In genomic region chr4:94897023-94897422, GRCh38 we compare ENCODE assay signal across 1 cellular context.
TF ChIP-seq lines count a peak whose summit lies in the region.

No MANE protein-coding gene starts in this region.

TF ChIP-seq in K562, 482 proteins besides CTCF, POLR2A, EP300 and RAD21 (continued from another document):
- no peak for TF ChIP-seq ARID4B (CRISPR knock-in tag; IDR thresholded peaks at IDR 0.05)
- no peak for TF ChIP-seq MCM2 (IDR thresholded peaks at IDR 0.05; ENCODE audit: low read depth)
- TF ChIP-seq SREBF1 (IDR thresholded peaks at IDR 0.05; ENCODE audit: borderline replicate concordance, low read depth, low read length): no peak
- TF ChIP-seq PHB2 (IDR thresholded peaks at IDR 0.05; ENCODE audit: low read depth): no peak
- TF ChIP-seq AFF4 (CRISPR knock-in tag; IDR thresholded peaks at IDR 0.05): no peak
- TF ChIP-seq ZNF277 (CRISPR knock-in tag; IDR thresholded peaks at IDR 0.05; ENCODE audit: borderline replicate concordance): no peak
- no peak for TF ChIP-seq MED1 (CRISPR knock-in tag; IDR thresholded peaks at IDR 0.05; ENCODE audit: borderline replicate concordance)
- TF ChIP-seq CBFA2T3 (IDR thresholded peaks at IDR 0.05): peak; percentile 65
- TF ChIP-seq SAFB (IDR thresholded peaks at IDR 0.05; ENCODE audit: borderline replicate concordance, low read depth, low read length): no peak
- TF ChIP-seq HNRNPLL (IDR thresholded peaks at IDR 0.05; ENCODE audit: low read depth, low read length, poor library complexity, severe bottlenecking): no peak
- TF ChIP-seq SMAD2 (IDR thresholded peaks at IDR 0.05; ENCODE audit: low read depth, low read length): no peak
- TF ChIP-seq STAT5A (IDR thresholded peaks at IDR 0.05; ENCODE audit: borderline replicate concordance, low read length): no peak
- no peak for TF ChIP-seq TBP (optimal IDR thresholded peaks at IDR 0.05; ENCODE audit: low read depth, low read length)
- no peak for TF ChIP-seq CEBPZ (IDR thresholded peaks at IDR 0.05; ENCODE audit: borderline replicate concordance, low read depth, low read length)
- peak; percentile 34; the same call in 1 of the 2 replicates for TF ChIP-seq SMARCE1 (IDR thresholded peaks at IDR 0.05)
- no peak for TF ChIP-seq ZNF778 (CRISPR knock-in tag; IDR thresholded peaks at IDR 0.05)
- TF ChIP-seq ZBTB26 (CRISPR knock-in tag; IDR thresholded peaks at IDR 0.05): no peak
- no peak for TF ChIP-seq PRPF4 (IDR thresholded peaks at IDR 0.05; ENCODE audit: insufficient read depth, low read depth, low read length, poor library complexity, severe bottlenecking)
- no peak for TF ChIP-seq ATF1 (CRISPR knock-in tag; IDR thresholded peaks at IDR 0.05)
- no peak for TF ChIP-seq ATF1 (tag; IDR thresholded peaks at IDR 0.05)
- no peak for TF ChIP-seq PREB (CRISPR knock-in tag; IDR thresholded peaks at IDR 0.05)
- peak; percentile 81 for TF ChIP-seq FOSL1 (tag; conservative IDR thresholded peaks at IDR 0.05)
- no peak for TF ChIP-seq UBTF (IDR thresholded peaks at IDR 0.05; ENCODE audit: borderline replicate concordance in 1 of 2, low read depth in 2 of 2, low read length in 2 of 2)
- TF ChIP-seq ZEB2 (IDR thresholded peaks at IDR 0.05): no peak
- peak in 1 of 2 experiments; percentile 41; a peak in 1 of 4 replicates for TF ChIP-seq FOXK2 (conservative IDR thresholded peaks at IDR 0.05 in 1 of 2, IDR thresholded peaks at IDR 0.05 in 1 of 2; ENCODE audit: low read depth in 2 of 2)
- TF ChIP-seq RHOXF2B (CRISPR knock-in tag; conservative IDR thresholded peaks at IDR 0.05): no peak
